Comparison of ENCODE assay signal across 21 cellular contexts in genomic region chr1:54176621-54177327, GRCh38. TPM values are rescaled to one million over a fixed set of nuclear protein-coding genes. Genes with fewer than 3 reads are reported as not detected.
DNase-seq lines count a peak whose midpoint lies in the region; FAIRE-seq and TF ChIP-seq lines count a peak whose summit lies in the region.
"Had no signal": no experiment of that assay in that cellular context is flagged by ENCODE, and none has a peak within 500 bp of the region (broad histone marks: within the 10 kb centered on the region; RNA-seq: fewer than 3 reads in every experiment).

No MANE protein-coding gene starts in this region.

- no peak overlapping the region for H3K4me3 ChIP-seq in HEK293 (ENCODE audit: low read depth, low read length)
- no peak overlapping the region for H3K4me3 ChIP-seq in kidney (ENCODE audit: low read length in 2 of 2)
- H3K4me3 ChIP-seq in spleen: no peak overlapping the region

- CTCF ChIA-PET in HEK293 (lab: Yijun Ruan, JAX): no interaction called here

- no peak for TF ChIP-seq POLR2A in spleen (IDR thresholded peaks at IDR 0.05)

- H3K9ac ChIP-seq in kidney (ENCODE audit: low read length in 2 of 2): no peak overlapping the region

- H3K4me1 ChIP-seq in HEK293 (ENCODE audit: control insufficient read depth, insufficient read depth, low read length): no peaks in the 10 kb centered on the region
- H3K4me1 ChIP-seq in kidney (ENCODE audit: control insufficient read depth in 1 of 2, insufficient read depth in 1 of 2, low read depth in 1 of 2, low read length in 2 of 2): peaks cover 13 to 17% of the 10 kb centered on the region in 2 donors
- H3K4me1 ChIP-seq in spleen: peaks cover 3 to 21% (median 14%) of the 10 kb centered on the region in 6 donors
- H3K4me1 ChIP-seq: BE2C, Caco-2 had no signal

- H3K9me3 ChIP-seq in HEK293 (ENCODE audit: control insufficient read depth, insufficient read depth, low read depth, low read length) (no peaks in the 10 kb centered on the region), kidney (ENCODE audit: control insufficient read depth in 1 of 2, low read length in 2 of 2) (no peaks in the 10 kb centered on the region), spleen (no peaks in the 10 kb centered on the region)
- H3K9me3 ChIP-seq: BE2C, Caco-2 had no signal

- FAIRE-seq in kidney (lab: Jason Lieb, UNC): no peak
- FAIRE-seq: A204.1, D721Med had no signal

- POLR2A ChIA-PET in HEK293 (lab: Yijun Ruan, JAX): no interaction called here

- H3K27ac ChIP-seq in HEK293 (ENCODE audit: extremely low read depth, low read depth, low read length) (no peak overlapping the region), kidney (ENCODE audit: low read depth in 2 of 2, low read length in 2 of 2) (no peak overlapping the region), spleen (no peak overlapping the region)

- TF ChIP-seq CTCF in HEK293 (tag by site-specific recombination; IDR thresholded peaks at IDR 0.05) (no peak), kidney (IDR thresholded peaks at IDR 0.05; ENCODE audit: borderline replicate concordance, extremely low read depth, insufficient read depth) (no peak), spleen (IDR thresholded peaks at IDR 0.05 in 8 of 11, conservative IDR thresholded peaks at IDR 0.05 in 3 of 11) (no peak)

- H3K36me3 ChIP-seq in HEK293 (ENCODE audit: control insufficient read depth in 2 of 2, insufficient read depth in 1 of 2, low read length in 2 of 2) (peaks cover 0 to 52% of the 10 kb centered on the region in 2 experiments; a peak in 1 of 3 replicates), kidney (ENCODE audit: control insufficient read depth in 1 of 2, insufficient read depth in 2 of 2, low read length in 2 of 2) (peaks cover 0 to 5% of the 10 kb centered on the region in 2 donors), spleen (peaks cover 0 to 81% (median 13%) of the 10 kb centered on the region in 6 donors)
- H3K36me3 ChIP-seq: BE2C had no signal

- H3K27me3 ChIP-seq in spleen (replicated peaks in 1 of 7): no peaks in the 10 kb centered on the region
- H3K27me3 ChIP-seq: BE2C had no signal

- 87 to 100% (median 95%) methylated on average over 5 to 6 of the region's 6 CpGs for WGBS in spleen, 5 donors

- intact Hi-C loops in kidney (cut with DNase I): no loop called here
- intact Hi-C loops in spleen (cut with DNase I; ENCODE audit: low total_unique reads): no loop called here

- peak; percentile 47 for DNase-seq in brain pericyte (ENCODE audit: low read depth, low spot score)
- peak; percentile 40 for DNase-seq in kidney
- peak; percentile 51 for DNase-seq in spleen
- no peak for DNase-seq in T-helper 1 cell
- no peak for DNase-seq in activated CD4-positive, alpha-beta T cell treated with anti-CD3 and anti-CD28 coated beads, Interleukin-2, amount 50 U/mL, for 1 hour
- DNase-seq in T-helper 2 cell: no peak
- no peak for DNase-seq in DMS79 (lab: John Stamatoyannopoulos, UW)
- DNase-seq: ACHN; BE2C; C1 segment of cervical spinal cord; Caco-2; CD4-positive, CD25-positive, alpha-beta regulatory T cell; CD8-positive, alpha-beta memory T cell; GDM1; GOT3; H7 had no signal

TF ChIP-seq in HEK293, 187 proteins besides CTCF, POLR2A, EP300 and RAD21:
- TF ChIP-seq GLIS1 (tag by site-specific recombination; IDR thresholded peaks at IDR 0.05): peak; percentile 28; the same call in 1 of the 2 replicates
- no peak for TF ChIP-seq ZNF521 (tag by site-specific recombination; IDR thresholded peaks at IDR 0.05)
- peak; percentile 100 for TF ChIP-seq ZIC2 (tag by site-specific recombination; IDR thresholded peaks at IDR 0.05)
- TF ChIP-seq ZNF132 (tag by site-specific recombination; IDR thresholded peaks at IDR 0.05; ENCODE audit: borderline replicate concordance): no peak

RNA-seq across cellular contexts. Expression of gene CYB5RL, which starts 23.1 kb away (rescaled TPM):
- total RNA-seq in kidney: 8.1 TPM
- polyA plus RNA-seq in kidney (ENCODE audit: insufficient read depth, low read depth, low replicate concordance): 3.9 TPM
- total RNA-seq in spleen: 10 to 100 TPM in 4 of 7 donors, 1 to 10 TPM in 3; 6.6 to 15.1 (median 11.0) TPM
- 1 to 10 TPM; 1.3 to 3.5 (median 1.5) TPM for polyA plus RNA-seq in spleen

RNA-seq across cellular contexts. Expression of gene MRPL37, which starts 23.2 kb away (rescaled TPM):
- total RNA-seq in kidney (47.4 TPM), spleen (10 to 100 TPM; 38.3 to 55.9 (median 50.1) TPM)
- polyA plus RNA-seq in kidney (ENCODE audit: insufficient read depth, low read depth, low replicate concordance) (114 TPM), spleen (10 to 100 TPM; 20.4 to 42.5 (median 38.4) TPM)

RNA-seq across cellular contexts. Expression of gene CDCP2, which starts 24.0 kb away (rescaled TPM):
- total RNA-seq in kidney: 0.54 TPM
- polyA plus RNA-seq in kidney (ENCODE audit: insufficient read depth, low read depth, low replicate concordance): not detected
- 1 to 10 TPM in 2 of 7 donors, under 1 TPM in 5; 0.23 to 1.6 (median 0.85) TPM for total RNA-seq in spleen
- not detected for polyA plus RNA-seq in spleen
- total RNA-seq: Caco-2; CD8-positive, alpha-beta memory T cell; Daoy; H7; HT-29 had no signal
- polyA plus RNA-seq: CD4-positive, CD25-positive, alpha-beta regulatory T cell; CD8-positive, alpha-beta memory T cell had no signal

Comparison
In these comparisons a context has a peak if more than half of its experiments do, and no peak if none do; other contexts are left out.
1. DNase-seq: peak in brain pericyte (single experiment), kidney (single experiment) and spleen (single experiment); none in T-helper 1 cell (0 of 5), activated CD4-positive, alpha-beta T cell treated with anti-CD3 and anti-CD28 coated beads, Interleukin-2, amount 50 U/mL, for 1 hour (single experiment), T-helper 2 cell (0 of 5) and DMS79 (single experiment).